9 cellular contexts compared by ENCODE assay signal in the genomic region with DNA sequence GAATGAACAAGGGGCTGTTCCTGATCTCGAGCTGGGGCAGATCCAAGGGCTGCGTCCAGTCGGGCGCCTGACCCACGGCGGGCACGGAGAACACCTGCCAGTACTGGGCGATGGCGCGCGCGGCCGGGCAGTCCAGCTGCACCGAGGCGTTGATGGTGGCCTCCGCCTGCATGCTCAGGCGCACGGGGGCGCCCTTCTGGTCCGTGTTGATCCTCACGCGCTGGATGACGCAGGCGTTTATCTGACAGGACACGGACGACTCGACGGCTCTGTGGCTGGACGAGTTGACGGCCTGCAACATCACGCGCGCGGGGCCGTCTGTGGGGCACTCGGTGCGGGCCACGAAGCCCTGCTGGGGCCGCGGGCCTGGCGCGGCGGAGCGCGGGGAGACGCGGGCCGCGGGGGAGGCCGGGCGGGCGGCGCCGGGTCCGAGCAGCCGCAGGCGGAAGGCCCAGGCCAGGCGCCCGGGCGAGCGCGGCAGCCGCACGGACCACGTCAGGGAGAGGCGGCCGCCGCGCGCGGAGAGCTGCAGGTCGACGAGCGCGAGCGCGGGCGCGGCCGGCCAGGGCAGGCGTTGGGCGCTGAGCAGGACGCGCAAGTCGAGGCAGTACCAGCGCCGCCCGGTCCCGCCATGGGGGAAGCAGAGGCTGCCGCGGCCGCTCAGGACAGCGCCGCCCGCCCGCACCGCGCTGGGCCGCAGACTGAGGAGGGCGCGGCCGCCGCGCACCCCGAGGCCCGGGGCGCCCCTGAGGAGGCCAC. TPM values are rescaled to one million over a fixed set of nuclear protein-coding genes. Genes with fewer than 3 reads are reported as not detected.
A peak's percentile ranks its signal among the peaks of the same experiment; 100 is the strongest.
DNase-seq lines count a peak whose midpoint lies in the region; ATAC-seq, FAIRE-seq and TF ChIP-seq lines count a peak whose summit lies in the region.
"Had no signal": no experiment of that assay in that cellular context is flagged by ENCODE, and none has a peak within 500 bp of the region (broad histone marks: within the 10 kb centered on the region; RNA-seq: fewer than 3 reads in every experiment).

No MANE protein-coding gene starts in this region.

- CTCF ChIA-PET in mammary epithelial cell (lab: Charles Lee; ENCODE audit: low non-redundant PET) = no interaction called here

- peak overlapping the region; percentile 64 for H2AFZ ChIP-seq in mammary epithelial cell (ENCODE audit: low read depth, low read length)
- H2AFZ ChIP-seq: parathyroid adenoma had no signal

- H3K79me2 ChIP-seq in mammary epithelial cell (ENCODE audit: insufficient read depth, low read length) = no peaks in the 10 kb centered on the region
- H3K79me2 ChIP-seq: parathyroid adenoma had no signal

- H3K4me1 ChIP-seq in mammary epithelial cell (ENCODE audit: insufficient read depth, low read length) = peaks cover 3% of the 10 kb centered on the region
- H3K4me1 ChIP-seq: parathyroid adenoma had no signal

- H3K4me1 Mint-ChIP-seq in stimulated activated effector memory CD8-positive, alpha-beta T cell treated with anti-CD3 and anti-CD28 coated beads, Interleukin-12 subunit alpha, Interleukin-12 subunit beta, amount 100 ng/mL, for 72 hours = peaks cover 11% of the 10 kb centered on the region

- peak overlapping the region; percentile 66 for H3K4me3 Mint-ChIP-seq in stimulated activated effector memory CD8-positive, alpha-beta T cell treated with anti-CD3 and anti-CD28 coated beads, Interleukin-12 subunit alpha, Interleukin-12 subunit beta, amount 100 ng/mL, for 72 hours

- peak; percentile 86 for ATAC-seq in stimulated activated effector memory CD8-positive, alpha-beta T cell treated with anti-CD3 and anti-CD28 coated beads, Interleukin-12 subunit alpha, Interleukin-12 subunit beta, amount 100 ng/mL, for 72 hours
- ATAC-seq in GM19395 (IDR thresholded peaks at IDR 0.05; ENCODE audit: unreplicated experiment) = no peak
- ATAC-seq in GM21423 (IDR thresholded peaks at IDR 0.05; ENCODE audit: unreplicated experiment) = no peak

- H3K9me3 ChIP-seq in mammary epithelial cell (replicated peaks; ENCODE audit: insufficient read depth, low read length) = peaks cover 8% of the 10 kb centered on the region

- no peak overlapping the region for H3K9ac ChIP-seq in mammary epithelial cell (ENCODE audit: insufficient read depth, low read length)
- H3K9ac ChIP-seq: parathyroid adenoma had no signal

- no peak overlapping the region for H3K27ac Mint-ChIP-seq in stimulated activated effector memory CD8-positive, alpha-beta T cell treated with anti-CD3 and anti-CD28 coated beads, Interleukin-12 subunit alpha, Interleukin-12 subunit beta, amount 100 ng/mL, for 72 hours

- no peak for TF ChIP-seq CTCF in mammary epithelial cell (conservative IDR thresholded peaks at IDR 0.05 in 1 of 2, IDR thresholded peaks at IDR 0.05 in 1 of 2; ENCODE audit: extremely low read depth in 1 of 2, insufficient read depth in 1 of 2, low read depth in 1 of 2, low read length in 2 of 2)

- dilution Hi-C loops in mammary epithelial cell (cut with HindIII; ENCODE audit: low sequenced_read_pairs) = no loop called here

- H3K36me3 ChIP-seq in mammary epithelial cell (ENCODE audit: insufficient read depth, low read length) = no peaks in the 10 kb centered on the region

- H3K9me3 Mint-ChIP-seq in stimulated activated effector memory CD8-positive, alpha-beta T cell treated with anti-CD3 and anti-CD28 coated beads, Interleukin-12 subunit alpha, Interleukin-12 subunit beta, amount 100 ng/mL, for 72 hours = no peaks in the 10 kb centered on the region

- peak; percentile 36 for DNase-seq in RPMI7951 (ENCODE audit: low read depth)
- DNase-seq in mammary epithelial cell = no peak
- peak; percentile 85 for DNase-seq in iPS-NIHi11 (ENCODE audit: low spot score)
- DNase-seq in stimulated activated effector memory CD8-positive, alpha-beta T cell treated with anti-CD3 and anti-CD28 coated beads, Interleukin-12 subunit alpha, Interleukin-12 subunit beta, amount 100 ng/mL, for 72 hours (ENCODE audit: low spot score in 2 of 2) = peak; percentile 28 to 66
- DNase-seq in GM19239 (ENCODE audit: insufficient read length, low spot score) = no peak
- no peak for DNase-seq in NCI-H2171 (lab: John Stamatoyannopoulos, UW)

- no peaks in the 10 kb centered on the region for H3K36me3 Mint-ChIP-seq in stimulated activated effector memory CD8-positive, alpha-beta T cell treated with anti-CD3 and anti-CD28 coated beads, Interleukin-12 subunit alpha, Interleukin-12 subunit beta, amount 100 ng/mL, for 72 hours

- H4K20me1 ChIP-seq in mammary epithelial cell (ENCODE audit: insufficient read depth, low read length) = no peaks in the 10 kb centered on the region

- in situ Hi-C loops in mammary epithelial cell (cut with MboI; ENCODE audit: low sequenced_read_pairs in 2 of 2) = no loop called here

- peak overlapping the region; percentile 37 for H3K4me2 ChIP-seq in mammary epithelial cell (ENCODE audit: insufficient read depth, low read depth, low read length)

- H3K4me3 ChIP-seq in mammary epithelial cell (replicated peaks in 1 of 3; ENCODE audit: insufficient read depth in 1 of 3, low read depth in 2 of 3, low read length in 3 of 3) = no peak overlapping the region

- no TSS peak for BruUV-seq in mammary epithelial cell (replicated peaks; lab: Mats Ljungman, UMichigan)

- no peak overlapping the region for H3K27ac ChIP-seq in mammary epithelial cell (ENCODE audit: insufficient read depth, low read depth, low read length)
- H3K27ac ChIP-seq: parathyroid adenoma had no signal

- intact Hi-C loops in mammary epithelial cell (cut with micrococcal nuclease) = no loop called here

- WGBS in mammary epithelial cell (ENCODE audit: low coverage, missing lambda C conversion rate) = 29% methylated on average over 30 of the region's 107 CpGs

- peaks cover 5% of the 10 kb centered on the region for H3K27me3 ChIP-seq in mammary epithelial cell (ENCODE audit: insufficient read depth, low read length)

- FAIRE-seq in GM19239 (lab: Jason Lieb, UNC) = no peak

RNA-seq across cellular contexts. Expression of a gene that starts 0.5 kb away (rescaled TPM):
- under 0.01 TPM in 1 of 2 replicates, not detected in the other for total RNA-seq in RPMI7951 (2014; rRNA removed; shearing (Covaris generic))
- total RNA-seq in mammary epithelial cell = not detected
- polyA plus RNA-seq in mammary epithelial cell = not detected
- polyA minus RNA-seq in mammary epithelial cell = not detected

RNA-seq across cellular contexts. Expression of a gene that starts 5.2 kb away (rescaled TPM):
- total RNA-seq in RPMI7951 (2014; rRNA removed; shearing (Covaris generic)) = 30.3 and 34.4 TPM in 2 replicates
- 10 to 100 TPM; 14.3 to 16.0 TPM for total RNA-seq in mammary epithelial cell
- polyA plus RNA-seq in mammary epithelial cell = 14.5 TPM
- 17.7 TPM for polyA minus RNA-seq in mammary epithelial cell

RNA-seq across cellular contexts. Expression of a gene that starts 12.5 kb away (rescaled TPM):
- total RNA-seq in RPMI7951 (2014; rRNA removed; shearing (Covaris generic)) = 2.4 and 5.3 TPM in 2 replicates
- 1 to 10 TPM; 5.7 to 8.0 TPM for total RNA-seq in mammary epithelial cell
- 8.3 TPM for polyA plus RNA-seq in mammary epithelial cell
- 6.6 TPM for polyA minus RNA-seq in mammary epithelial cell

RNA-seq across cellular contexts. Expression of a gene that starts 34.0 kb away (rescaled TPM):
- total RNA-seq in RPMI7951 (2014; rRNA removed; shearing (Covaris generic)) = 21.5 and 23.2 TPM in 2 replicates
- total RNA-seq in mammary epithelial cell = 10 to 100 TPM in 1 of 2 donors, under 1 TPM in 1; 0.67 to 22.3 TPM
- polyA plus RNA-seq in mammary epithelial cell = 16.0 TPM
- polyA minus RNA-seq in mammary epithelial cell = 14.0 TPM

Comparison
In these comparisons a context has a peak if more than half of its experiments do, and no peak if none do; other contexts are left out.
1. DNase-seq: peak in RPMI7951 (single experiment), iPS-NIHi11 (single experiment) and stimulated activated effector memory CD8-positive, alpha-beta T cell treated with anti-CD3 and anti-CD28 coated beads, Interleukin-12 subunit alpha, Interleukin-12 subunit beta, amount 100 ng/mL, for 72 hours (2 of 2); none in mammary epithelial cell (single experiment), GM19239 (single experiment) and NCI-H2171 (single experiment).